17 cellular contexts compared by ENCODE assay signal in genomic region chr2:203549406-203549805, GRCh38. TPM values are rescaled to one million over a fixed set of nuclear protein-coding genes. Genes with fewer than 3 reads are reported as not detected.
DNase-seq lines count a peak whose midpoint lies in the region; TF ChIP-seq lines count a peak whose summit lies in the region.
"Had no signal": no experiment of that assay in that cellular context is flagged by ENCODE, and none has a peak within 500 bp of the region (broad histone marks: within the 10 kb centered on the region; RNA-seq: fewer than 3 reads in every experiment).

No MANE protein-coding gene starts in this region.

- H3K9me3 Mint-ChIP-seq in nephron progenitor cell, result no peaks in the 10 kb centered on the region

- H3K4me3 Mint-ChIP-seq in nephron progenitor cell, result no peak overlapping the region
- H3K4me3 Mint-ChIP-seq: B cell; CD4-positive, CD25-positive, alpha-beta regulatory T cell had no signal

- peak; percentile 27 for DNase-seq in AG08396 (ENCODE audit: low spot score)
- peak; percentile 6 for DNase-seq in HT1080 (ENCODE audit: low read depth)
- DNase-seq in dedifferentiated amniotic fluid mesenchymal stem cell (ENCODE audit: extremely low spot score), result peak; percentile 46
- DNase-seq in nephron progenitor cell, result no peak
- DNase-seq in DMS153 treated with DMSO at 0.1 percent for 48 hours (lab: John Stamatoyannopoulos, UW; ENCODE audit: unreplicated experiment), result no peak
- DNase-seq in SIG-M5 treated with dmso at 0.1 percent for 504 hours (lab: John Stamatoyannopoulos, UW; ENCODE audit: unreplicated experiment), result no peak
- no peak for DNase-seq in AML-193 (lab: John Stamatoyannopoulos, UW)
- DNase-seq in iPS-NIHi7 (ENCODE audit: extremely low spot score), result no peak
- DNase-seq: Caco-2; CD4-positive, CD25-positive, alpha-beta regulatory T cell; DMS153; NCI-H1417; NCI-H187 treated with DMSO at 0.1 percent for 48 hours; NCI-H446 treated with DMSO at 0.1 percent for 48 hours; OCI-M1; SHP77 treated with DMSO at 0.1 percent for 48 hours had no signal

- H3K27me3 Mint-ChIP-seq in nephron progenitor cell (ENCODE audit: low read depth, poor library complexity), result no peaks in the 10 kb centered on the region

- H3K4me1 Mint-ChIP-seq in nephron progenitor cell, result peaks cover 28% of the 10 kb centered on the region
- H3K4me1 Mint-ChIP-seq: B cell had no signal

- no peaks in the 10 kb centered on the region for H3K36me3 Mint-ChIP-seq in nephron progenitor cell (ENCODE audit: low read depth)
- H3K36me3 Mint-ChIP-seq: CD4-positive, CD25-positive, alpha-beta regulatory T cell had no signal

- peak overlapping the region; percentile 18 for H3K27ac Mint-ChIP-seq in nephron progenitor cell
- H3K27ac Mint-ChIP-seq: B cell; CD4-positive, CD25-positive, alpha-beta regulatory T cell had no signal

- no peak for TF ChIP-seq CTCF in nephron progenitor cell (IDR thresholded peaks at IDR 0.05)

RNA-seq across cellular contexts. Expression of gene RAPH1, which starts 14.3 kb away (rescaled TPM):
- total RNA-seq in HT1080 (2014; rRNA removed; shearing (Covaris generic)), result 7.7 and 22.8 TPM in 2 replicates
- polyA plus RNA-seq in HT1080 (2015; cell fraction: cytosol; rRNA removed), result 11.5 and 16.6 TPM in 2 replicates
- polyA plus RNA-seq in HT1080 (2015; cell fraction: nucleus; rRNA removed), result 17.0 and 18.0 TPM in 2 replicates
- total RNA-seq: B cell had no signal

Comparison
In these comparisons a context has a peak if more than half of its experiments do, and no peak if none do; other contexts are left out.
1. DNase-seq: peak in AG08396 (single experiment), HT1080 (single experiment) and dedifferentiated amniotic fluid mesenchymal stem cell (single experiment); none in nephron progenitor cell (single experiment), DMS153 treated with DMSO at 0.1 percent for 48 hours (single experiment), SIG-M5 treated with dmso at 0.1 percent for 504 hours (single experiment), AML-193 (0 of 2) and iPS-NIHi7 (single experiment).